Comparison of ENCODE assay signal across 8 cellular contexts in genomic region chr2:20378891-20379519, GRCh38. TPM values are rescaled to one million over a fixed set of nuclear protein-coding genes. Genes with fewer than 3 reads are reported as not detected.
A peak's percentile ranks its signal among the peaks of the same experiment; 100 is the strongest.
DNase-seq lines count a peak whose midpoint lies in the region; ATAC-seq, FAIRE-seq and TF ChIP-seq lines count a peak whose summit lies in the region.

No MANE protein-coding gene starts in this region.

- peak; percentile 56 for ATAC-seq in stimulated activated memory B cell treated with anti-CD40 and anti-IgM and Interleukin-4, amounts not matched to agents 10 μg/mL and 1 μg/mL and 100 μg/mL, for 72 hours

- H3K36me3 ChIP-seq in kidney (ENCODE audit: control insufficient read depth in 1 of 2, insufficient read depth in 2 of 2, low read length in 2 of 2), result no peaks in the 10 kb centered on the region

- no peaks in the 10 kb centered on the region for H3K9me3 ChIP-seq in kidney (ENCODE audit: control insufficient read depth in 1 of 2, low read length in 2 of 2)

- DNase-seq in NCI-H748 (lab: John Stamatoyannopoulos, UW; ENCODE audit: unreplicated experiment) (peak; percentile 64), NCI-H748 treated with DMSO at 0.1 percent for 48 hours (lab: John Stamatoyannopoulos, UW) (no peak), NCI-H446 treated with DMSO at 0.1 percent for 48 hours (lab: John Stamatoyannopoulos, UW) (peak; percentile 90), cardiac fibroblast (ENCODE audit: low read depth in 2 of 2) (peak; percentile 84 to 94), kidney (peak; percentile 95)
- no peak for DNase-seq in activated CD8-positive, alpha-beta memory T cell treated with anti-CD3 and anti-CD28 coated beads, Interleukin-2, amount 50 U/mL, for 4 hours
- no peak for DNase-seq in effector CD4-positive, alpha-beta T cell

- H3K27ac Mint-ChIP-seq in stimulated activated memory B cell treated with anti-CD40 and anti-IgM and Interleukin-4, amounts not matched to agents 10 μg/mL and 1 μg/mL and 100 μg/mL, for 72 hours, result no peak overlapping the region

- no peak overlapping the region for H3K4me3 ChIP-seq in cardiac fibroblast (replicated peaks in 1 of 2; ENCODE audit: low read depth in 2 of 2, low read length in 2 of 2)
- no peak overlapping the region for H3K4me3 ChIP-seq in kidney (ENCODE audit: low read length in 2 of 2)

- no peaks in the 10 kb centered on the region for H3K36me3 Mint-ChIP-seq in stimulated activated memory B cell treated with anti-CD40 and anti-IgM and Interleukin-4, amounts not matched to agents 10 μg/mL and 1 μg/mL and 100 μg/mL, for 72 hours

- no peak overlapping the region for H3K27ac ChIP-seq in kidney (ENCODE audit: low read depth in 2 of 2, low read length in 2 of 2)

- peaks cover 0 to 3% of the 10 kb centered on the region in 2 donors for H3K4me1 ChIP-seq in kidney (ENCODE audit: control insufficient read depth in 1 of 2, insufficient read depth in 1 of 2, low read depth in 1 of 2, low read length in 2 of 2)

- H3K27me3 Mint-ChIP-seq in stimulated activated memory B cell treated with anti-CD40 and anti-IgM and Interleukin-4, amounts not matched to agents 10 μg/mL and 1 μg/mL and 100 μg/mL, for 72 hours, result peaks cover 21% of the 10 kb centered on the region

- peak; percentile 93 for TF ChIP-seq CTCF in cardiac fibroblast (IDR thresholded peaks at IDR 0.05; ENCODE audit: low read depth, low read length)
- peak; percentile 75 for TF ChIP-seq CTCF in kidney (IDR thresholded peaks at IDR 0.05; ENCODE audit: borderline replicate concordance, extremely low read depth, insufficient read depth)

- H3K9ac ChIP-seq in kidney (ENCODE audit: low read length in 2 of 2), result no peak overlapping the region

- no peak overlapping the region for H3K4me3 Mint-ChIP-seq in stimulated activated memory B cell treated with anti-CD40 and anti-IgM and Interleukin-4, amounts not matched to agents 10 μg/mL and 1 μg/mL and 100 μg/mL, for 72 hours

- FAIRE-seq in kidney (lab: Jason Lieb, UNC), result no peak

- no peaks in the 10 kb centered on the region for H3K4me1 Mint-ChIP-seq in stimulated activated memory B cell treated with anti-CD40 and anti-IgM and Interleukin-4, amounts not matched to agents 10 μg/mL and 1 μg/mL and 100 μg/mL, for 72 hours

- H3K9me3 Mint-ChIP-seq in stimulated activated memory B cell treated with anti-CD40 and anti-IgM and Interleukin-4, amounts not matched to agents 10 μg/mL and 1 μg/mL and 100 μg/mL, for 72 hours, result no peaks in the 10 kb centered on the region

- intact Hi-C loops in kidney (cut with DNase I), result no loop called here

RNA-seq across cellular contexts. Expression of gene PUM2, which starts 28.4 kb away (rescaled TPM):
- 94.3 TPM for total RNA-seq in kidney
- 22.0 TPM for polyA plus RNA-seq in kidney (ENCODE audit: insufficient read depth, low read depth, low replicate concordance)

Comparison
In these comparisons a context has a peak if more than half of its experiments do, and no peak if none do; other contexts are left out.
1. DNase-seq: peak in NCI-H748 (single experiment), NCI-H446 treated with DMSO at 0.1 percent for 48 hours (single experiment), cardiac fibroblast (2 of 2) and kidney (single experiment); none in NCI-H748 treated with DMSO at 0.1 percent for 48 hours (single experiment), activated CD8-positive, alpha-beta memory T cell treated with anti-CD3 and anti-CD28 coated beads, Interleukin-2, amount 50 U/mL, for 4 hours (single experiment) and effector CD4-positive, alpha-beta T cell (single experiment).